ENCODE assay signal across 16 cellular contexts in the genomic region with DNA sequence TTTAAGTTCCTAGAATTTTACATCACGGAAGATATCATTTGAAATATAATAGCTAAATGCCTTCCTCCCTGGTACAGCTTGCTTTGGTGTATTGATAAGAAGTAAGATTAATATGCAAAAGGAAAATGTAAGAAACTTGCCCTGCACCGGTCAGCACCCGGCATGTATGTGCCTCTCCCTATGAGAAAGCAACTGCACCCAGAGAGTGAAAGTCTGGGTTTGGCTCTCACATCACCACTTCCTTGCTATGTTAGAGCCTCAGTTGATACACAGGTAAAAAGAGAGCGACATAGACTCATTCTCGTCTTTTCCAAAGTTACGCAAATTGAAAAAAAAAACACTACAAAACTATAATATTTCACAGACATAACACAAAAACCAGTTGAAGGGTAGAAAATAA.
A peak's percentile ranks its signal among the peaks of the same experiment; 100 is the strongest.
DNase-seq lines count a peak whose midpoint lies in the region; ATAC-seq lines count a peak whose summit lies in the region.
"Had no signal": no experiment of that assay in that cellular context is flagged by ENCODE, and none has a peak within 500 bp of the region (broad histone marks: within the 10 kb centered on the region; RNA-seq: fewer than 3 reads in every experiment).

No MANE protein-coding gene starts in this region.

- H3K4me3 Mint-ChIP-seq in activated naive CD4-positive, alpha-beta T cell treated with anti-CD3 and anti-CD28 coated beads for 36 hours: peak overlapping the region; percentile 65
- peak overlapping the region; percentile 42 for H3K4me3 Mint-ChIP-seq in activated CD4-positive, alpha-beta T cell treated with anti-CD3 and anti-CD28 coated beads, Interleukin-2, amount 10 ng/mL, durations not matched to agents 24 days and 14 days
- peak overlapping the region; percentile 77 for H3K4me3 Mint-ChIP-seq in activated naive CD8-positive, alpha-beta T cell treated with anti-CD3 and anti-CD28 coated beads, Interleukin-2, amount 50 U/mL, for 24 hours
- H3K4me3 Mint-ChIP-seq in stimulated activated effector memory CD8-positive, alpha-beta T cell treated with anti-CD3 and anti-CD28 coated beads, Interleukin-12 subunit alpha, Interleukin-12 subunit beta, amount 100 ng/mL, for 72 hours: peak overlapping the region; percentile 37
- H3K4me3 Mint-ChIP-seq in stimulated activated memory B cell treated with anti-CD40 and anti-IgM and Interleukin-4, amounts not matched to agents 10 μg/mL and 1 μg/mL and 100 μg/mL, for 72 hours: no peak overlapping the region

- peaks cover 88% of the 10 kb centered on the region for H3K4me1 Mint-ChIP-seq in activated naive CD4-positive, alpha-beta T cell treated with anti-CD3 and anti-CD28 coated beads for 36 hours (ENCODE audit: low read depth)
- H3K4me1 Mint-ChIP-seq in activated CD4-positive, alpha-beta T cell treated with anti-CD3 and anti-CD28 coated beads, Interleukin-2, amount 10 ng/mL, durations not matched to agents 24 days and 14 days: peaks cover 45% of the 10 kb centered on the region
- peaks cover 94% of the 10 kb centered on the region for H3K4me1 Mint-ChIP-seq in activated naive CD8-positive, alpha-beta T cell treated with anti-CD3 and anti-CD28 coated beads, Interleukin-2, amount 50 U/mL, for 24 hours
- H3K4me1 Mint-ChIP-seq in stimulated activated effector memory CD8-positive, alpha-beta T cell treated with anti-CD3 and anti-CD28 coated beads, Interleukin-12 subunit alpha, Interleukin-12 subunit beta, amount 100 ng/mL, for 72 hours: peaks cover 20% of the 10 kb centered on the region
- H3K4me1 Mint-ChIP-seq in stimulated activated memory B cell treated with anti-CD40 and anti-IgM and Interleukin-4, amounts not matched to agents 10 μg/mL and 1 μg/mL and 100 μg/mL, for 72 hours: peaks cover 8% of the 10 kb centered on the region

- H3K27ac Mint-ChIP-seq in activated naive CD4-positive, alpha-beta T cell treated with anti-CD3 and anti-CD28 coated beads for 36 hours: peak overlapping the region; percentile 80
- H3K27ac Mint-ChIP-seq in activated CD4-positive, alpha-beta T cell treated with anti-CD3 and anti-CD28 coated beads, Interleukin-2, amount 10 ng/mL, durations not matched to agents 24 days and 14 days: peak overlapping the region; percentile 64
- peak overlapping the region; percentile 95 for H3K27ac Mint-ChIP-seq in activated naive CD8-positive, alpha-beta T cell treated with anti-CD3 and anti-CD28 coated beads, Interleukin-2, amount 50 U/mL, for 24 hours
- H3K27ac Mint-ChIP-seq in stimulated activated effector memory CD8-positive, alpha-beta T cell treated with anti-CD3 and anti-CD28 coated beads, Interleukin-12 subunit alpha, Interleukin-12 subunit beta, amount 100 ng/mL, for 72 hours: no peak overlapping the region
- H3K27ac Mint-ChIP-seq in stimulated activated memory B cell treated with anti-CD40 and anti-IgM and Interleukin-4, amounts not matched to agents 10 μg/mL and 1 μg/mL and 100 μg/mL, for 72 hours: no peak overlapping the region

- H3K27me3 Mint-ChIP-seq in activated naive CD4-positive, alpha-beta T cell treated with anti-CD3 and anti-CD28 coated beads for 36 hours (ENCODE audit: low read depth): no peaks in the 10 kb centered on the region
- H3K27me3 Mint-ChIP-seq in activated CD4-positive, alpha-beta T cell treated with anti-CD3 and anti-CD28 coated beads, Interleukin-2, amount 10 ng/mL, durations not matched to agents 24 days and 14 days: no peaks in the 10 kb centered on the region
- H3K27me3 Mint-ChIP-seq in activated naive CD8-positive, alpha-beta T cell treated with anti-CD3 and anti-CD28 coated beads, Interleukin-2, amount 50 U/mL, for 24 hours: no peaks in the 10 kb centered on the region
- no peaks in the 10 kb centered on the region for H3K27me3 Mint-ChIP-seq in stimulated activated memory B cell treated with anti-CD40 and anti-IgM and Interleukin-4, amounts not matched to agents 10 μg/mL and 1 μg/mL and 100 μg/mL, for 72 hours

- ATAC-seq in activated naive CD8-positive, alpha-beta T cell treated with anti-CD3 and anti-CD28 coated beads, Interleukin-2, amount 50 U/mL, for 24 hours: peak; percentile 58
- ATAC-seq in stimulated activated effector memory CD8-positive, alpha-beta T cell treated with anti-CD3 and anti-CD28 coated beads, Interleukin-12 subunit alpha, Interleukin-12 subunit beta, amount 100 ng/mL, for 72 hours: peak; percentile 63
- no peak for ATAC-seq in stimulated activated memory B cell treated with anti-CD40 and anti-IgM and Interleukin-4, amounts not matched to agents 10 μg/mL and 1 μg/mL and 100 μg/mL, for 72 hours

- peak; percentile 53 for DNase-seq in activated naive CD4-positive, alpha-beta T cell treated with anti-CD3 and anti-CD28 coated beads for 36 hours
- no peak for DNase-seq in activated naive CD4-positive, alpha-beta T cell treated with Interleukin-2 at 50 U/mL for 16 hours
- peak; percentile 76 for DNase-seq in activated CD4-positive, alpha-beta T cell treated with anti-CD3 and anti-CD28 coated beads, Interleukin-2, amount 10 ng/mL, durations not matched to agents 24 days and 14 days
- no peak for DNase-seq in activated naive CD8-positive, alpha-beta T cell treated with anti-CD3 and anti-CD28 coated beads, Interleukin-2, amount 50 U/mL, for 24 hours
- no peak for DNase-seq in stimulated activated effector memory CD8-positive, alpha-beta T cell treated with anti-CD3 and anti-CD28 coated beads, Interleukin-12 subunit alpha, Interleukin-12 subunit beta, amount 100 ng/mL, for 72 hours (ENCODE audit: low spot score in 2 of 2)
- DNase-seq in RPMI8226 (no peak), DMS79 treated with DMSO at 0.1 percent for 48 hours (lab: John Stamatoyannopoulos, UW) (no peak)
- DNase-seq: ACHN, amygdala, DND-41, kidney, NCI-H1694, NCI-H774, OCI-M1, SHP77 had no signal

- H3K36me3 Mint-ChIP-seq in activated naive CD4-positive, alpha-beta T cell treated with anti-CD3 and anti-CD28 coated beads for 36 hours (ENCODE audit: low read depth): peaks cover 7% of the 10 kb centered on the region
- H3K36me3 Mint-ChIP-seq in activated CD4-positive, alpha-beta T cell treated with anti-CD3 and anti-CD28 coated beads, Interleukin-2, amount 10 ng/mL, durations not matched to agents 24 days and 14 days (ENCODE audit: low read depth): peaks cover 14% of the 10 kb centered on the region
- H3K36me3 Mint-ChIP-seq in activated naive CD8-positive, alpha-beta T cell treated with anti-CD3 and anti-CD28 coated beads, Interleukin-2, amount 50 U/mL, for 24 hours (ENCODE audit: low read depth): peaks cover 19% of the 10 kb centered on the region
- peaks cover 7% of the 10 kb centered on the region for H3K36me3 Mint-ChIP-seq in stimulated activated effector memory CD8-positive, alpha-beta T cell treated with anti-CD3 and anti-CD28 coated beads, Interleukin-12 subunit alpha, Interleukin-12 subunit beta, amount 100 ng/mL, for 72 hours
- H3K36me3 Mint-ChIP-seq in stimulated activated memory B cell treated with anti-CD40 and anti-IgM and Interleukin-4, amounts not matched to agents 10 μg/mL and 1 μg/mL and 100 μg/mL, for 72 hours: peaks cover 8% of the 10 kb centered on the region

- CTCF ChIA-PET in activated naive CD4-positive, alpha-beta T cell treated with anti-CD3 and anti-CD28 coated beads for 36 hours (lab: Charles Lee): interaction anchor here (0.7 to 2.0 kb wide), 4 partner anchors 10 to 89 kb away, joined by 3 to 4 read pairs (median 4); no protein-coding TSS in a partner anchor

- peaks cover 6% of the 10 kb centered on the region for H3K9me3 Mint-ChIP-seq in activated naive CD4-positive, alpha-beta T cell treated with anti-CD3 and anti-CD28 coated beads for 36 hours
- H3K9me3 Mint-ChIP-seq in activated CD4-positive, alpha-beta T cell treated with anti-CD3 and anti-CD28 coated beads, Interleukin-2, amount 10 ng/mL, durations not matched to agents 24 days and 14 days: peaks cover 12% of the 10 kb centered on the region
- peaks cover 7% of the 10 kb centered on the region for H3K9me3 Mint-ChIP-seq in activated naive CD8-positive, alpha-beta T cell treated with anti-CD3 and anti-CD28 coated beads, Interleukin-2, amount 50 U/mL, for 24 hours
- peaks cover 2% of the 10 kb centered on the region for H3K9me3 Mint-ChIP-seq in stimulated activated effector memory CD8-positive, alpha-beta T cell treated with anti-CD3 and anti-CD28 coated beads, Interleukin-12 subunit alpha, Interleukin-12 subunit beta, amount 100 ng/mL, for 72 hours
- peaks cover 4% of the 10 kb centered on the region for H3K9me3 Mint-ChIP-seq in stimulated activated memory B cell treated with anti-CD40 and anti-IgM and Interleukin-4, amounts not matched to agents 10 μg/mL and 1 μg/mL and 100 μg/mL, for 72 hours

- intact Hi-C loops in activated naive CD4-positive, alpha-beta T cell treated with anti-CD3 and anti-CD28 coated beads for 36 hours (cut with micrococcal nuclease): no loop called here
- intact Hi-C loops in activated CD4-positive, alpha-beta T cell treated with anti-CD3 and anti-CD28 coated beads, Interleukin-2, amount 10 ng/mL, durations not matched to agents 24 days and 14 days (cut with micrococcal nuclease): no loop called here

Comparison
In these comparisons a context has a peak if more than half of its experiments do, and no peak if none do; other contexts are left out.
1. DNase-seq: peak in activated naive CD4-positive, alpha-beta T cell treated with anti-CD3 and anti-CD28 coated beads for 36 hours (single experiment) and activated CD4-positive, alpha-beta T cell treated with anti-CD3 and anti-CD28 coated beads, Interleukin-2, amount 10 ng/mL, durations not matched to agents 24 days and 14 days (single experiment); none in activated naive CD4-positive, alpha-beta T cell treated with Interleukin-2 at 50 U/mL for 16 hours (single experiment), activated naive CD8-positive, alpha-beta T cell treated with anti-CD3 and anti-CD28 coated beads, Interleukin-2, amount 50 U/mL, for 24 hours (single experiment), stimulated activated effector memory CD8-positive, alpha-beta T cell treated with anti-CD3 and anti-CD28 coated beads, Interleukin-12 subunit alpha, Interleukin-12 subunit beta, amount 100 ng/mL, for 72 hours (0 of 2), RPMI8226 (single experiment) and DMS79 treated with DMSO at 0.1 percent for 48 hours (single experiment).
2. H3K27ac Mint-ChIP-seq: peak in activated naive CD4-positive, alpha-beta T cell treated with anti-CD3 and anti-CD28 coated beads for 36 hours (single experiment), activated CD4-positive, alpha-beta T cell treated with anti-CD3 and anti-CD28 coated beads, Interleukin-2, amount 10 ng/mL, durations not matched to agents 24 days and 14 days (single experiment) and activated naive CD8-positive, alpha-beta T cell treated with anti-CD3 and anti-CD28 coated beads, Interleukin-2, amount 50 U/mL, for 24 hours (single experiment); none in stimulated activated effector memory CD8-positive, alpha-beta T cell treated with anti-CD3 and anti-CD28 coated beads, Interleukin-12 subunit alpha, Interleukin-12 subunit beta, amount 100 ng/mL, for 72 hours (single experiment) and stimulated activated memory B cell treated with anti-CD40 and anti-IgM and Interleukin-4, amounts not matched to agents 10 μg/mL and 1 μg/mL and 100 μg/mL, for 72 hours (single experiment).